Comparison of ENCODE assay signal across 1 cellular context in the genomic region with DNA sequence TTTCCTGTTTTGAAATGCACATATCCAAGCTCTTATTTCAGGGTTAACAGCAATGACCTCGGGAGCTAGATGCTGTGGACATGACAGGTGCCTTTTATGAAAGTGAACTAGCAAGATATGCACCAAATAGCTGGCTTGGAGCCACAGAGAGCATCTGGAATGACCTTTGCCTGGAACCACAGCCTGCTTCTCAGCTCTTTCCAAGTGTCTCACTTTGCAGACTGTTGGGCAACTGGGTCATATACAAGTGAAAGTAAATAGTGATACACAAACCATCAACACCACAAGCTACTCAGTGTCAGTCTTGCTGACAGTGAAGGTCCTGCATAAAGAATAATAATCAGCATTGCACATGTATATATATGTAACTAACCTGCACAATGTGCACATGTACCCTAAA.
TF ChIP-seq lines count a peak whose summit lies in the region.

No MANE protein-coding gene starts in this region.

TF ChIP-seq in WTC11, 78 proteins besides CTCF, POLR2A, EP300 and RAD21:
- TF ChIP-seq ZNF263 (CRISPR knock-in tag; IDR thresholded peaks at IDR 0.05; ENCODE audit: low read depth), result no peak
- TF ChIP-seq PRRX2 (CRISPR knock-in tag; IDR thresholded peaks at IDR 0.05), result no peak
- TF ChIP-seq ZNF317 (CRISPR knock-in tag; IDR thresholded peaks at IDR 0.05; ENCODE audit: borderline replicate concordance, low read depth), result no peak
- TF ChIP-seq, protein P1, sequence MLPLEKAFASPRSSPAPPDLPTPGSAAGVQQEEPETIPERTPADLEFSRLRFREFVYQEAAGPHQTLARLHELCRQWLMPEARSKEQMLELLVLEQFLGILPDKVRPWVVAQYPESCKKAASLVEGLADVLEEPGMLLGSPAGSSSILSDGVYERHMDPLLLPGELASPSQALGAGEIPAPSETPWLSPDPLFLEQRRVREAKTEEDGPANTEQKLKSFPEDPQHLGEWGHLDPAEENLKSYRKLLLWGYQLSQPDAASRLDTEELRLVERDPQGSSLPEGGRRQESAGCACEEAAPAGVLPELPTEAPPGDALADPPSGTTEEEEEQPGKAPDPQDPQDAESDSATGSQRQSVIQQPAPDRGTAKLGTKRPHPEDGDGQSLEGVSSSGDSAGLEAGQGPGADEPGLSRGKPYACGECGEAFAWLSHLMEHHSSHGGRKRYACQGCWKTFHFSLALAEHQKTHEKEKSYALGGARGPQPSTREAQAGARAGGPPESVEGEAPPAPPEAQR (CRISPR knock-in tag; IDR thresholded peaks at IDR 0.05), result no peak
- no peak for TF ChIP-seq ETV6 (CRISPR knock-in tag; IDR thresholded peaks at IDR 0.05)
- no peak for TF ChIP-seq GABPB1 (CRISPR knock-in tag; IDR thresholded peaks at IDR 0.05)
- TF ChIP-seq, protein P2, sequence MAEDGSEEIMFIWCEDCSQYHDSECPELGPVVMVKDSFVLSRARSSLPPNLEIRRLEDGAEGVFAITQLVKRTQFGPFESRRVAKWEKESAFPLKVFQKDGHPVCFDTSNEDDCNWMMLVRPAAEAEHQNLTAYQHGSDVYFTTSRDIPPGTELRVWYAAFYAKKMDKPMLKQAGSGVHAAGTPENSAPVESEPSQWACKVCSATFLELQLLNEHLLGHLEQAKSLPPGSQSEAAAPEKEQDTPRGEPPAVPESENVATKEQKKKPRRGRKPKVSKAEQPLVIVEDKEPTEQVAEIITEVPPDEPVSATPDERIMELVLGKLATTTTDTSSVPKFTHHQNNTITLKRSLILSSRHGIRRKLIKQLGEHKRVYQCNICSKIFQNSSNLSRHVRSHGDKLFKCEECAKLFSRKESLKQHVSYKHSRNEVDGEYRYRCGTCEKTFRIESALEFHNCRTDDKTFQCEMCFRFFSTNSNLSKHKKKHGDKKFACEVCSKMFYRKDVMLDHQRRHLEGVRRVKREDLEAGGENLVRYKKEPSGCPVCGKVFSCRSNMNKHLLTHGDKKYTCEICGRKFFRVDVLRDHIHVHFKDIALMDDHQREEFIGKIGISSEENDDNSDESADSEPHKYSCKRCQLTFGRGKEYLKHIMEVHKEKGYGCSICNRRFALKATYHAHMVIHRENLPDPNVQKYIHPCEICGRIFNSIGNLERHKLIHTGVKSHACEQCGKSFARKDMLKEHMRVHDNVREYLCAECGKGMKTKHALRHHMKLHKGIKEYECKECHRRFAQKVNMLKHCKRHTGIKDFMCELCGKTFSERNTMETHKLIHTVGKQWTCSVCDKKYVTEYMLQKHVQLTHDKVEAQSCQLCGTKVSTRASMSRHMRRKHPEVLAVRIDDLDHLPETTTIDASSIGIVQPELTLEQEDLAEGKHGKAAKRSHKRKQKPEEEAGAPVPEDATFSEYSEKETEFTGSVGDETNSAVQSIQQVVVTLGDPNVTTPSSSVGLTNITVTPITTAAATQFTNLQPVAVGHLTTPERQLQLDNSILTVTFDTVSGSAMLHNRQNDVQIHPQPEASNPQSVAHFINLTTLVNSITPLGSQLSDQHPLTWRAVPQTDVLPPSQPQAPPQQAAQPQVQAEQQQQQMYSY (CRISPR knock-in tag; IDR thresholded peaks at IDR 0.05), result no peak
- TF ChIP-seq NFYB (CRISPR knock-in tag; conservative IDR thresholded peaks at IDR 0.05; ENCODE audit: low read depth), result no peak
- TF ChIP-seq, protein P3, sequence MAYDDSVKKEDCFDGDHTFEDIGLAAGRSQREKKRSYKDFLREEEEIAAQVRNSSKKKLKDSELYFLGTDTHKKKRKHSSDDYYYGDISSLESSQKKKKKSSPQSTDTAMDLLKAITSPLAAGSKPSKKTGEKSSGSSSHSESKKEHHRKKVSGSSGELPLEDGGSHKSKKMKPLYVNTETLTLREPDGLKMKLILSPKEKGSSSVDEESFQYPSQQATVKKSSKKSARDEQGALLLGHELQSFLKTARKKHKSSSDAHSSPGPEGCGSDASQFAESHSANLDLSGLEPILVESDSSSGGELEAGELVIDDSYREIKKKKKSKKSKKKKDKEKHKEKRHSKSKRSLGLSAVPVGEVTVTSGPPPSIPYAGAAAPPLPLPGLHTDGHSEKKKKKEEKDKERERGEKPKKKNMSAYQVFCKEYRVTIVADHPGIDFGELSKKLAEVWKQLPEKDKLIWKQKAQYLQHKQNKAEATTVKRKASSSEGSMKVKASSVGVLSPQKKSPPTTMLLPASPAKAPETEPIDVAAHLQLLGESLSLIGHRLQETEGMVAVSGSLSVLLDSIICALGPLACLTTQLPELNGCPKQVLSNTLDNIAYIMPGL (CRISPR knock-in tag; IDR thresholded peaks at IDR 0.05), result no peak
- TF ChIP-seq RORB (CRISPR knock-in tag; IDR thresholded peaks at IDR 0.05), result no peak
- no peak for TF ChIP-seq EMX1 (CRISPR knock-in tag; IDR thresholded peaks at IDR 0.05)
- TF ChIP-seq, protein P4, sequence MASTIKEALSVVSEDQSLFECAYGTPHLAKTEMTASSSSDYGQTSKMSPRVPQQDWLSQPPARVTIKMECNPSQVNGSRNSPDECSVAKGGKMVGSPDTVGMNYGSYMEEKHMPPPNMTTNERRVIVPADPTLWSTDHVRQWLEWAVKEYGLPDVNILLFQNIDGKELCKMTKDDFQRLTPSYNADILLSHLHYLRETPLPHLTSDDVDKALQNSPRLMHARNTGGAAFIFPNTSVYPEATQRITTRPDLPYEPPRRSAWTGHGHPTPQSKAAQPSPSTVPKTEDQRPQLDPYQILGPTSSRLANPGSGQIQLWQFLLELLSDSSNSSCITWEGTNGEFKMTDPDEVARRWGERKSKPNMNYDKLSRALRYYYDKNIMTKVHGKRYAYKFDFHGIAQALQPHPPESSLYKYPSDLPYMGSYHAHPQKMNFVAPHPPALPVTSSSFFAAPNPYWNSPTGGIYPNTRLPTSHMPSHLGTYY (CRISPR knock-in tag; IDR thresholded peaks at IDR 0.05), result no peak
- TF ChIP-seq, protein P5, sequence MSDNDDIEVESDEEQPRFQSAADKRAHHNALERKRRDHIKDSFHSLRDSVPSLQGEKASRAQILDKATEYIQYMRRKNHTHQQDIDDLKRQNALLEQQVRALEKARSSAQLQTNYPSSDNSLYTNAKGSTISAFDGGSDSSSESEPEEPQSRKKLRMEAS (CRISPR knock-in tag; IDR thresholded peaks at IDR 0.05), result no peak
- TF ChIP-seq, protein P6, sequence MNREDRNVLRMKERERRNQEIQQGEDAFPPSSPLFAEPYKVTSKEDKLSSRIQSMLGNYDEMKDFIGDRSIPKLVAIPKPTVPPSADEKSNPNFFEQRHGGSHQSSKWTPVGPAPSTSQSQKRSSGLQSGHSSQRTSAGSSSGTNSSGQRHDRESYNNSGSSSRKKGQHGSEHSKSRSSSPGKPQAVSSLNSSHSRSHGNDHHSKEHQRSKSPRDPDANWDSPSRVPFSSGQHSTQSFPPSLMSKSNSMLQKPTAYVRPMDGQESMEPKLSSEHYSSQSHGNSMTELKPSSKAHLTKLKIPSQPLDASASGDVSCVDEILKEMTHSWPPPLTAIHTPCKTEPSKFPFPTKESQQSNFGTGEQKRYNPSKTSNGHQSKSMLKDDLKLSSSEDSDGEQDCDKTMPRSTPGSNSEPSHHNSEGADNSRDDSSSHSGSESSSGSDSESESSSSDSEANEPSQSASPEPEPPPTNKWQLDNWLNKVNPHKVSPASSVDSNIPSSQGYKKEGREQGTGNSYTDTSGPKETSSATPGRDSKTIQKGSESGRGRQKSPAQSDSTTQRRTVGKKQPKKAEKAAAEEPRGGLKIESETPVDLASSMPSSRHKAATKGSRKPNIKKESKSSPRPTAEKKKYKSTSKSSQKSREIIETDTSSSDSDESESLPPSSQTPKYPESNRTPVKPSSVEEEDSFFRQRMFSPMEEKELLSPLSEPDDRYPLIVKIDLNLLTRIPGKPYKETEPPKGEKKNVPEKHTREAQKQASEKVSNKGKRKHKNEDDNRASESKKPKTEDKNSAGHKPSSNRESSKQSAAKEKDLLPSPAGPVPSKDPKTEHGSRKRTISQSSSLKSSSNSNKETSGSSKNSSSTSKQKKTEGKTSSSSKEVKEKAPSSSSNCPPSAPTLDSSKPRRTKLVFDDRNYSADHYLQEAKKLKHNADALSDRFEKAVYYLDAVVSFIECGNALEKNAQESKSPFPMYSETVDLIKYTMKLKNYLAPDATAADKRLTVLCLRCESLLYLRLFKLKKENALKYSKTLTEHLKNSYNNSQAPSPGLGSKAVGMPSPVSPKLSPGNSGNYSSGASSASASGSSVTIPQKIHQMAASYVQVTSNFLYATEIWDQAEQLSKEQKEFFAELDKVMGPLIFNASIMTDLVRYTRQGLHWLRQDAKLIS (CRISPR knock-in tag; IDR thresholded peaks at IDR 0.05; ENCODE audit: borderline replicate concordance), result no peak
- no peak for TF ChIP-seq ATF1 (CRISPR knock-in tag; IDR thresholded peaks at IDR 0.05)
- TF ChIP-seq KAT7 (CRISPR knock-in tag; IDR thresholded peaks at IDR 0.05; ENCODE audit: borderline replicate concordance), result no peak
- TF ChIP-seq GRHL2 (CRISPR knock-in tag; IDR thresholded peaks at IDR 0.05; ENCODE audit: insufficient replicate concordance, severe bottlenecking), result no peak
TF ChIP-seq in WTC11: peak in this region for 0.
